In genomic region chr18:35408843-35409261, GRCh38 we compare ENCODE assay signal across 17 cellular contexts. TPM values are rescaled to one million over a fixed set of nuclear protein-coding genes. Genes with fewer than 3 reads are reported as not detected.
DNase-seq lines count a peak whose midpoint lies in the region; TF ChIP-seq lines count a peak whose summit lies in the region.
"Had no signal": no experiment of that assay in that cellular context is flagged by ENCODE, and none has a peak within 500 bp of the region (broad histone marks: within the 10 kb centered on the region; RNA-seq: fewer than 3 reads in every experiment).

No MANE protein-coding gene starts in this region.

- H3K27me3 ChIP-seq in Peyer's patch (no peaks in the 10 kb centered on the region), mesenchymal stem cell (ENCODE audit: control insufficient read depth in 1 of 2, insufficient read depth in 1 of 2, low read length in 2 of 2) (no peaks in the 10 kb centered on the region), tibial nerve (no peaks in the 10 kb centered on the region)
- H3K27me3 ChIP-seq: BLaER1 treated with 17β-estradiol and CSF1 and Interleukin-3, amounts not matched to agents 10 nM and 100 nM had no signal

- no peak overlapping the region for H4K8ac ChIP-seq in mesenchymal stem cell (ENCODE audit: low read length)

- H3K79me1 ChIP-seq in mesenchymal stem cell (replicated peaks; ENCODE audit: low read length, poor library complexity, severe bottlenecking), result no peaks in the 10 kb centered on the region

- H3K4me2 ChIP-seq in mesenchymal stem cell (ENCODE audit: low read length, poor library complexity, severe bottlenecking), result no peak overlapping the region

- WGBS in mesenchymal stem cell, result 86% methylated on average over 4 of the region's 5 CpGs
- WGBS in urinary bladder, result 84% methylated on average over 5 of the region's 5 CpGs
- 66 to 81% methylated on average over 5 of the region's 5 CpGs for WGBS in tibial nerve, 2 donors

- H3K4me1 ChIP-seq in Peyer's patch (peaks cover 0 to 17% (median 3%) of the 10 kb centered on the region in 4 donors), mesenchymal stem cell (ENCODE audit: control insufficient read depth, insufficient read depth, low read depth, low read length) (peaks cover 6% of the 10 kb centered on the region), urinary bladder (ENCODE audit: insufficient read depth) (no peaks in the 10 kb centered on the region), tibial nerve (peaks cover 0 to 11% (median 0%) of the 10 kb centered on the region in 4 donors)
- H3K4me1 ChIP-seq: parathyroid adenoma had no signal

- TF ChIP-seq CTCF in Peyer's patch (IDR thresholded peaks at IDR 0.05) (no peak), tibial nerve (IDR thresholded peaks at IDR 0.05) (no peak)

- peak; percentile 32 for DNase-seq in NCI-H748 (lab: John Stamatoyannopoulos, UW; ENCODE audit: unreplicated experiment)
- no peak for DNase-seq in NCI-H748 treated with DMSO at 0.1 percent for 48 hours (lab: John Stamatoyannopoulos, UW)
- peak in 2 of 3 donors; percentile 68 to 74 for DNase-seq in Peyer's patch
- DNase-seq in mesenchymal stem cell, result no peak
- DNase-seq in activated CD4-positive, CD25-positive, alpha-beta regulatory T cell treated with anti-CD3 and anti-CD28 coated beads, Interleukin-2, amount 50 U/mL, for 72 hours, result no peak
- DNase-seq in cerebellum (ENCODE audit: low spot score), result no peak
- no peak for DNase-seq in tibial nerve (ENCODE audit: low spot score in 2 of 2)
- DNase-seq: activated CD4-positive, alpha-beta T cell treated with anti-CD3 and anti-CD28 coated beads, Interleukin-2, amount 10 ng/mL, durations not matched to agents 7 days and 5 days; activated gamma-delta T cell treated with Interleukin-2 at 50 U/mL for 16 hours; effector CD4-positive, alpha-beta T cell; glutamatergic neuron; naive B cell; NCI-H510A treated with DMSO at 0.1 percent for 48 hours; stimulated activated CD4-positive, alpha-beta T cell treated with anti-CD3 and anti-CD28 coated beads, Interleukin-4, amount 100 ng/mL, for 24 hours had no signal

- H3K36me3 ChIP-seq in Peyer's patch (no peaks in the 10 kb centered on the region), mesenchymal stem cell (ENCODE audit: control insufficient read depth in 1 of 2, insufficient read depth in 2 of 2, low read depth in 1 of 2, low read length in 2 of 2) (no peaks in the 10 kb centered on the region), urinary bladder (ENCODE audit: insufficient read depth) (no peaks in the 10 kb centered on the region), tibial nerve (no peaks in the 10 kb centered on the region)
- H3K36me3 ChIP-seq: BLaER1 treated with 17β-estradiol and CSF1 and Interleukin-3, amounts not matched to agents 10 nM and 100 nM had no signal

- peak overlapping the region; percentile 42 for H2AK5ac ChIP-seq in mesenchymal stem cell (ENCODE audit: low read length, severe bottlenecking)

- H3K9me3 ChIP-seq in Peyer's patch, result no peaks in the 10 kb centered on the region
- H3K9me3 ChIP-seq in mesenchymal stem cell (ENCODE audit: control insufficient read depth, low read length), result no peaks in the 10 kb centered on the region
- H3K9me3 ChIP-seq in tibial nerve, result no peaks in the 10 kb centered on the region

- H3K4me3 ChIP-seq in Peyer's patch (no peak overlapping the region), mesenchymal stem cell (ENCODE audit: insufficient read depth in 1 of 2, low read depth in 1 of 2, low read length in 2 of 2) (no peak overlapping the region), urinary bladder (ENCODE audit: low read depth, low read length) (no peak overlapping the region), tibial nerve (no peak overlapping the region)
- H3K4me3 ChIP-seq: BLaER1 treated with 17β-estradiol and CSF1 and Interleukin-3, amounts not matched to agents 10 nM and 100 nM had no signal

- H3K27ac ChIP-seq in Peyer's patch (peak overlapping the region in 1 of 4 donors; percentile 1), mesenchymal stem cell (ENCODE audit: low read length, poor library complexity, severe bottlenecking) (no peak overlapping the region), urinary bladder (ENCODE audit: low read depth) (peak overlapping the region; percentile 56), tibial nerve (no peak overlapping the region)
- H3K27ac ChIP-seq: parathyroid adenoma had no signal

- H3K18ac ChIP-seq in mesenchymal stem cell (ENCODE audit: low read depth in 1 of 2, low read length in 2 of 2), result peak overlapping the region in 1 of 2 experiments; percentile 74

- no peak overlapping the region for H2BK120ac ChIP-seq in mesenchymal stem cell (ENCODE audit: low read depth, low read length)

- no peak overlapping the region for H2BK15ac ChIP-seq in mesenchymal stem cell (ENCODE audit: low read depth, poor library complexity, severe bottlenecking)

- H3K9ac ChIP-seq in mesenchymal stem cell (ENCODE audit: low read length), result no peak overlapping the region
- H3K9ac ChIP-seq: BLaER1 treated with 17β-estradiol and CSF1 and Interleukin-3, amounts not matched to agents 10 nM and 100 nM; parathyroid adenoma had no signal

- H4K91ac ChIP-seq in mesenchymal stem cell (ENCODE audit: low read length), result peak overlapping the region; percentile 55

- TF ChIP-seq POLR2A in Peyer's patch (IDR thresholded peaks at IDR 0.05) (no peak), tibial nerve (IDR thresholded peaks at IDR 0.05) (no peak)

- no peak for TF ChIP-seq EP300 in tibial nerve (IDR thresholded peaks at IDR 0.05)

- H3K23ac ChIP-seq in mesenchymal stem cell (ENCODE audit: low read length in 2 of 2), result no peak overlapping the region

- no peak overlapping the region for H2AFZ ChIP-seq in mesenchymal stem cell (ENCODE audit: low read depth, low read length)

- peak overlapping the region; percentile 44 to 51 for H2BK12ac ChIP-seq in mesenchymal stem cell (ENCODE audit: low read length in 2 of 2)

- no peak overlapping the region for H3K4ac ChIP-seq in mesenchymal stem cell (ENCODE audit: low read depth in 1 of 2, low read length in 2 of 2)

- no peak overlapping the region for H2BK5ac ChIP-seq in mesenchymal stem cell (ENCODE audit: low read depth, low read length, poor library complexity, severe bottlenecking)

- no peak overlapping the region for H3K14ac ChIP-seq in mesenchymal stem cell (ENCODE audit: low read length in 2 of 2)

RNA-seq across cellular contexts. Expression of gene ZNF396, which starts 31.7 kb away (rescaled TPM):
- total RNA-seq in Peyer's patch, result 1 to 10 TPM; 1.9 to 6.6 (median 3.7) TPM
- polyA plus RNA-seq in mesenchymal stem cell (2013, experiment 1 of 2), result 1.1 TPM
- 1.2 TPM for polyA plus RNA-seq in mesenchymal stem cell (2013, experiment 2 of 2)
- 4.0 TPM for total RNA-seq in urinary bladder
- polyA plus RNA-seq in urinary bladder, result 1.3 TPM
- 3.8 TPM for total RNA-seq in cerebellum
- 1 to 10 TPM; 2.8 to 3.9 (median 3.1) TPM for total RNA-seq in tibial nerve

Comparison
In these comparisons a context has a peak if more than half of its experiments do, and no peak if none do; other contexts are left out.
1. DNase-seq: peak in NCI-H748 (single experiment) and Peyer's patch (2 of 3); none in NCI-H748 treated with DMSO at 0.1 percent for 48 hours (single experiment), mesenchymal stem cell (single experiment), activated CD4-positive, CD25-positive, alpha-beta regulatory T cell treated with anti-CD3 and anti-CD28 coated beads, Interleukin-2, amount 50 U/mL, for 72 hours (single experiment), cerebellum (single experiment) and tibial nerve (0 of 2).